Comparison of ENCODE assay signal across 8 cellular contexts in genomic region chr10:102115775-102116174, GRCh38. TPM values are rescaled to one million over a fixed set of nuclear protein-coding genes. Genes with fewer than 3 reads are reported as not detected.
A peak's percentile ranks its signal among the peaks of the same experiment; 100 is the strongest.
DNase-seq lines count a peak whose midpoint lies in the region; ATAC-seq, FAIRE-seq and TF ChIP-seq lines count a peak whose summit lies in the region.

No MANE protein-coding gene starts in this region.

- H3K4me2 ChIP-seq in SK-N-SH = peak overlapping the region; percentile 94

- H3K36me3 ChIP-seq in SK-N-SH (replicated peaks in 1 of 2; ENCODE audit: control insufficient read depth in 1 of 2, insufficient read depth in 2 of 2, low read length in 1 of 2) = peaks cover 9 to 15% of the 10 kb centered on the region in 2 experiments

- TF ChIP-seq RAD21 in SK-N-SH (IDR thresholded peaks at IDR 0.05; ENCODE audit: low read length) = no peak

- H3K4me1 Mint-ChIP-seq in immature natural killer cell = peaks cover 70 to 72% of the 10 kb centered on the region in 2 donors

- H4K20me1 ChIP-seq in SK-N-SH (ENCODE audit: insufficient read depth) = peaks cover 34% of the 10 kb centered on the region

- 23% methylated on average over 3 of the region's 3 CpGs for WGBS in SK-N-SH (ENCODE audit: low lambda C conversion rate)

- no peak overlapping the region for H3K9ac ChIP-seq in SK-N-SH

- no peak for TF ChIP-seq EP300 in SK-N-SH (IDR thresholded peaks at IDR 0.05; ENCODE audit: borderline replicate concordance in 1 of 2, low read depth in 1 of 2, low read length in 1 of 2)

- no peaks in the 10 kb centered on the region for H3K9me3 ChIP-seq in SK-N-SH

- no peaks in the 10 kb centered on the region for H3K36me3 Mint-ChIP-seq in immature natural killer cell

- H3K27ac Mint-ChIP-seq in immature natural killer cell = peak overlapping the region; percentile 88 to 98 (median 97)

- H3F3A ChIP-seq in SK-N-SH (replicated peaks; ENCODE audit: insufficient read depth) = peaks cover 17% of the 10 kb centered on the region

- no peaks in the 10 kb centered on the region for H3K9me2 ChIP-seq in SK-N-SH

- H3K9me3 Mint-ChIP-seq in immature natural killer cell = no peaks in the 10 kb centered on the region

- FAIRE-seq in H54 (lab: Jason Lieb, UNC) = no peak

- DNase-seq in SK-N-SH (no peak), immature natural killer cell (no peak), superior temporal gyrus (ENCODE audit: extremely low spot score) (peak; percentile 33), epidermal melanocyte (ENCODE audit: insufficient read length, low spot score) (no peak), H54 (ENCODE audit: insufficient read length, low spot score) (no peak)

- POLR2A ChIA-PET in SK-N-SH (lab: Yijun Ruan, JAX) = no interaction called here

- no peak for TF ChIP-seq POLR2A in H54 (IDR thresholded peaks at IDR 0.05; ENCODE audit: low read depth, low read length)

- peak overlapping the region; percentile 84 to 93 (median 91) for H3K4me3 Mint-ChIP-seq in immature natural killer cell

- CTCF ChIA-PET in SK-N-SH (lab: Yijun Ruan, JAX) = interaction anchor here (2.3 kb wide), 1 partner anchor 43 kb away, joined by 10 read pairs; no protein-coding TSS in a partner anchor

- no peaks in the 10 kb centered on the region for H3K27me3 ChIP-seq in SK-N-SH (ENCODE audit: insufficient read depth)

- peak overlapping the region in 1 of 2 experiments; percentile 67; a peak in 1 of 4 replicates for H3K4me3 ChIP-seq in SK-N-SH (ENCODE audit: low read depth in 2 of 2, low read length in 1 of 2)
- H3K4me3 ChIP-seq in WI38 (ENCODE audit: low read depth, low read length) = peak overlapping the region; percentile 72

- peaks cover 91% of the 10 kb centered on the region for H3K79me2 ChIP-seq in SK-N-SH (ENCODE audit: insufficient read depth)

- H2AFZ ChIP-seq in SK-N-SH (ENCODE audit: low read depth) = no peak overlapping the region

- H3K27ac ChIP-seq in SK-N-SH (ENCODE audit: low read depth in 2 of 2, low read length in 1 of 2) = peak overlapping the region; percentile 86 to 95

- ATAC-seq in SK-N-SH treated with all-trans-retinoic acid at 6 μM for 48 hours = no peak
- ATAC-seq in GM18498 (IDR thresholded peaks at IDR 0.05; ENCODE audit: unreplicated experiment) = no peak

- peaks cover 41 to 53% of the 10 kb centered on the region in 2 experiments for H3K4me1 ChIP-seq in SK-N-SH (ENCODE audit: control insufficient read depth in 1 of 2, insufficient read depth in 2 of 2, low read depth in 1 of 2, low read length in 1 of 2)

- TF ChIP-seq CTCF in SK-N-SH (IDR thresholded peaks at IDR 0.05) (no peak), WI38 (IDR thresholded peaks at IDR 0.05; ENCODE audit: low read depth, low read length) (no peak)

- H3K27me3 Mint-ChIP-seq in immature natural killer cell (ENCODE audit: low read depth in 3 of 3) = peaks cover 2 to 12% (median 6%) of the 10 kb centered on the region in 3 donors

TF ChIP-seq in SK-N-SH, 30 proteins besides CTCF, POLR2A, EP300 and RAD21 (continues in another document):
- TF ChIP-seq RFX5 (IDR thresholded peaks at IDR 0.05; ENCODE audit: low read length) = no peak
- no peak for TF ChIP-seq GATA2 (CRISPR knock-in tag; IDR thresholded peaks at IDR 0.05)
- TF ChIP-seq ZBTB33 (IDR thresholded peaks at IDR 0.05; ENCODE audit: borderline replicate concordance, low read depth) = no peak
- TF ChIP-seq SIN3A (IDR thresholded peaks at IDR 0.05; ENCODE audit: borderline replicate concordance, low read depth, low read length) = no peak
- no peak for TF ChIP-seq CHD2 (IDR thresholded peaks at IDR 0.05; ENCODE audit: low read length, partially characterized antibody)
- no peak for TF ChIP-seq TEAD4 (IDR thresholded peaks at IDR 0.05; ENCODE audit: borderline replicate concordance, insufficient read depth)
- TF ChIP-seq TCF12 (IDR thresholded peaks at IDR 0.05) = no peak
- no peak for TF ChIP-seq ELF1 (IDR thresholded peaks at IDR 0.05)
- TF ChIP-seq RXRA (IDR thresholded peaks at IDR 0.05; ENCODE audit: borderline replicate concordance, low read depth) = no peak
- TF ChIP-seq NFIC (IDR thresholded peaks at IDR 0.05; ENCODE audit: borderline replicate concordance) = no peak
- no peak for TF ChIP-seq FOSL2 (IDR thresholded peaks at IDR 0.05; ENCODE audit: borderline replicate concordance, low read depth)
- TF ChIP-seq EZH2phosphoT487 (IDR thresholded peaks at IDR 0.05; ENCODE audit: borderline replicate concordance, low read depth) = no peak
- TF ChIP-seq POLR2AphosphoS5 (IDR thresholded peaks at IDR 0.05; ENCODE audit: low read depth, low read length) = no peak

TF ChIP-seq in SK-N-SH treated with all-trans-retinoic acid at 6 μM for 48 hours, 23 proteins besides CTCF, POLR2A, EP300 and RAD21:
- TF ChIP-seq POU6F1 (CRISPR knock-in tag; IDR thresholded peaks at IDR 0.05; ENCODE audit: borderline replicate concordance, low read depth) = no peak
- no peak for TF ChIP-seq TSHZ2 (CRISPR knock-in tag; IDR thresholded peaks at IDR 0.05)
- TF ChIP-seq OSR1 (CRISPR knock-in tag; IDR thresholded peaks at IDR 0.05) = no peak
- TF ChIP-seq PPARA (CRISPR knock-in tag; IDR thresholded peaks at IDR 0.05; ENCODE audit: borderline replicate concordance) = no peak
- no peak for TF ChIP-seq ZNF565 (CRISPR knock-in tag; conservative IDR thresholded peaks at IDR 0.05; ENCODE audit: low read depth)
- TF ChIP-seq ARNTL (CRISPR knock-in tag; IDR thresholded peaks at IDR 0.05; ENCODE audit: borderline replicate concordance, low read depth) = no peak

RNA-seq across cellular contexts. Expression of gene LDB1, which starts 4.4 kb away (rescaled TPM):
- polyA plus RNA-seq in SK-N-SH (2012; rRNA removed) (85.9 and 113 TPM in 2 replicates), immature natural killer cell (10 to 100 TPM in 2 of 3 donors, 1 to 10 TPM in 1; 5.5 to 24.8 (median 24.2) TPM)
- 31.9 and 39.8 TPM in 2 replicates for polyA plus RNA-seq in SK-N-SH (2012; cell fraction: cytosol; rRNA removed)
- 361 and 398 TPM in 2 replicates for polyA plus RNA-seq in SK-N-SH (2012; cell fraction: nucleus; rRNA removed)

RNA-seq across cellular contexts. Expression of gene PPRC1, which starts 17.1 kb away (rescaled TPM):
- polyA plus RNA-seq in SK-N-SH (2012; rRNA removed) (22.6 and 23.1 TPM in 2 replicates), immature natural killer cell (10 to 100 TPM in 1 of 3 donors, 1 to 10 TPM in 2; 3.8 to 10.9 (median 7.5) TPM)
- 9.6 and 13.0 TPM in 2 replicates for polyA plus RNA-seq in SK-N-SH (2012; cell fraction: cytosol; rRNA removed)
- polyA plus RNA-seq in SK-N-SH (2012; cell fraction: nucleus; rRNA removed) = 77.6 and 92.4 TPM in 2 replicates

RNA-seq across cellular contexts. Expression of gene NOLC1, which starts 36.4 kb away (rescaled TPM):
- 71.8 and 94.6 TPM in 2 replicates for polyA plus RNA-seq in SK-N-SH (2012; rRNA removed)
- polyA plus RNA-seq in SK-N-SH (2012; cell fraction: cytosol; rRNA removed) = 83.4 and 99.2 TPM in 2 replicates
- polyA plus RNA-seq in SK-N-SH (2012; cell fraction: nucleus; rRNA removed) = 79.8 and 108 TPM in 2 replicates
- 10 to 100 TPM; 15.1 to 80.4 (median 29.4) TPM for polyA plus RNA-seq in immature natural killer cell

RNA-seq across cellular contexts. Expression of gene HPS6, which starts 50.6 kb away (rescaled TPM):
- polyA plus RNA-seq in SK-N-SH (2012; rRNA removed) = 7.3 and 7.8 TPM in 2 replicates
- polyA plus RNA-seq in SK-N-SH (2012; cell fraction: cytosol; rRNA removed) = 4.0 and 6.5 TPM in 2 replicates
- 5.2 and 5.8 TPM in 2 replicates for polyA plus RNA-seq in SK-N-SH (2012; cell fraction: nucleus; rRNA removed)
- polyA plus RNA-seq in immature natural killer cell = 10 to 100 TPM; 33.3 to 38.4 (median 34.0) TPM

RNA-seq across cellular contexts. Expression of gene ARMH3, which starts 59.8 kb away (rescaled TPM):
- polyA plus RNA-seq in SK-N-SH (2012; rRNA removed) (12.1 and 16.8 TPM in 2 replicates), immature natural killer cell (10 to 100 TPM; 14.4 to 19.8 (median 17.5) TPM)
- polyA plus RNA-seq in SK-N-SH (2012; cell fraction: cytosol; rRNA removed) = 10.5 and 12.7 TPM in 2 replicates
- polyA plus RNA-seq in SK-N-SH (2012; cell fraction: nucleus; rRNA removed) = 17.2 and 23.7 TPM in 2 replicates
